In the genomic region with DNA sequence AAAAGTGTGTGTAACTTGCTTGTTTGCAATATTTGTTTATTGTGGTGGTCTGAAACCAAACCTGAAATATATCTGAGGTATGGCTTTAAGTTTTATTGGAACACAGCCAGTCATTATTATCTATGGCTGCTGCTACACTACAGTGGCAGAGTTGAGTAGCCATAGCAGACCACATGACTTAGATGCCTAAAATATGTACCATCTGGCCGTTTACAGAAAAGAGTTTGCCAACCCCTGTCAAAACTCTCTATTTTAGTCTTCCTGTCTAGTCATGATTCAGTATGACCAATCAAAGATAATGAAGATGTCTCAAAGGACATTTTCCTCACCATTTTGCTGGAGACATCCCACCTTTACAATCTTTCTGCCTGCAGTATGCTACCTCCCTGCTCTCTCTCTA, we compare ENCODE assay signal across 19 cellular contexts.
"Had no signal": no experiment of that assay in that cellular context is flagged by ENCODE, and none has a peak within 500 bp of the region (broad histone marks: within the 10 kb centered on the region; RNA-seq: fewer than 3 reads in every experiment).

No MANE protein-coding gene starts in this region.

- H3K9me3 ChIP-seq: esophagus squamous epithelium, gastroesophageal sphincter had no signal

- H3K9ac ChIP-seq: neural progenitor cell had no signal

- H3K4me1 ChIP-seq: gastroesophageal sphincter, neural progenitor cell had no signal

- H3K4me3 ChIP-seq: esophagus squamous epithelium, gastroesophageal sphincter, neural progenitor cell, smooth muscle cell had no signal

- ATAC-seq: activated naive CD8-positive, alpha-beta T cell treated with anti-CD3 and anti-CD28 coated beads, Interleukin-2, amount 50 U/mL, for 24 hours; gastroesophageal sphincter; naive thymus-derived CD4-positive, alpha-beta T cell; stimulated activated memory B cell treated with anti-CD40 and anti-IgM and Interleukin-4, amounts not matched to agents 10 μg/mL and 1 μg/mL and 100 μg/mL, for 72 hours had no signal

- H3K36me3 ChIP-seq: brain microvascular endothelial cell, esophagus squamous epithelium, gastroesophageal sphincter, neural progenitor cell had no signal

- H3K4me2 ChIP-seq: neural progenitor cell, smooth muscle cell had no signal

- DNase-seq: activated B cell treated with CpG ODN at 0.5 μM for 24 hours; activated CD4-positive, alpha-beta memory T cell treated with anti-CD3 and anti-CD28 coated beads, Interleukin-2, amount 10 ng/mL, durations not matched to agents 7 days and 5 days; activated CD4-positive, alpha-beta T cell treated with anti-CD3 and anti-CD28 coated beads for 48 hours; activated naive CD4-positive, alpha-beta T cell treated with anti-CD3 and anti-CD28 coated beads for 36 hours; activated naive CD8-positive, alpha-beta T cell treated with anti-CD3 and anti-CD28 coated beads, Interleukin-2, amount 50 U/mL, for 24 hours; activated T-cell treated with anti-CD3 and anti-CD28 coated beads, Interleukin-2, amount 50 U/mL, for 24 hours; anterior cingulate cortex; brain microvascular endothelial cell; effector CD8-positive, alpha-beta T cell; esophagus squamous epithelium; immature natural killer cell; kidney glomerular epithelial cell; mesendoderm; naive thymus-derived CD4-positive, alpha-beta T cell; stimulated activated CD4-positive, alpha-beta T cell treated with anti-CD3 and anti-CD28 coated beads, Interleukin-4, amount 100 ng/mL, for 1 hour had no signal

- H3K27me3 ChIP-seq: brain microvascular endothelial cell, gastroesophageal sphincter, neural progenitor cell had no signal

- H2AFZ ChIP-seq: neural progenitor cell had no signal

- H3K27ac ChIP-seq: brain microvascular endothelial cell, esophagus squamous epithelium, gastroesophageal sphincter, neural progenitor cell had no signal
